Comparison of ENCODE assay signal across 22 cellular contexts in the genomic region with DNA sequence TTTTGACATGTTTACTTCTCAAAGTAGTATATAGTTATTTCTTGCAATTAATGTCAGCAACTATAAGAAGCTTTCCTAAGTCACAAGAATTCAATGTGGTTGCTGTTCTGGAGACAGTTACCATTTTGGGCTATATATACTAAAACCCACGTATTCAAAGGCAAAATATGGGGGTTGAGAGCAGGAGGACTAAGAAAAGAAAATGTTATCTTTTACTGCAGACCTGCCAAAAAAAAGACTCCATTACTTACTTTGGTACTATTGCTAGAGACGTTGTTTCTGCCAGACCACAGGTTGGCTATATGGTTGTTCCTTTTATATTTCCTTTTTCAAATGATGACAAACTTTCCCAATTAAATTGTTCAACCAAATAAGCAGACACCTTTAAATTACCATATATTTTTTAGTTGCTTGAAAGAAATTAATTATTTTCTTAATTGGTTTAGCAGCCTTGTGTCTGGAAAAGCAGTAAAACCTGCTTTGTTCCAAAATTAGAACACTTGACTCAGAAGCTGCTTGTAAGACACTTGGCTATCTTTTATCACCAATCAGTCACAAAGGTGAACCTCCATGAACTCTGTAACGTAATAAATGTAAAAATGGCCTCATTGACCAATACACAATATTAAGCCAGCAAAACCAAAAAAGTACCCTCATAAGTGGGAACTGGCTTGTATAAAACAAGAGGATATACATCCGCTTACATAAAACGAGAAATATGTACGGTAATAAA.
"Had no signal": no experiment of that assay in that cellular context is flagged by ENCODE, and none has a peak within 500 bp of the region (broad histone marks: within the 10 kb centered on the region; RNA-seq: fewer than 3 reads in every experiment).

No MANE protein-coding gene starts in this region.

- H3K27me3 ChIP-seq: gastroesophageal sphincter, heart left ventricle, hepatocyte, neutrophil, pancreas, right atrium auricular region, sigmoid colon, suprapubic skin, thyroid gland, vagina had no signal

- H3K79me2 ChIP-seq: hepatocyte had no signal

- H3K27ac ChIP-seq: gastroesophageal sphincter, hepatocyte, neutrophil, pancreas, right atrium auricular region, sigmoid colon, skin epidermis, suprapubic skin, thyroid gland, vagina had no signal

- FAIRE-seq: endometrium, pancreas had no signal

- H3K4me1 ChIP-seq: gastroesophageal sphincter, right atrium auricular region, sigmoid colon, thyroid gland had no signal

- DNase-seq: cortex of kidney; effector memory CD8-positive, alpha-beta T cell; heart left ventricle; kidney; natural killer cell; pancreas; sigmoid colon; stimulated activated CD4-positive, alpha-beta T cell treated with anti-CD3 and anti-CD28 coated beads, Interleukin-15, amount 100 ng/mL, for 24 hours; stimulated activated CD4-positive, alpha-beta T cell treated with anti-CD3 and anti-CD28 coated beads, Interleukin-2, amount 100 ng/mL, for 48 hours; stimulated activated naive B cell treated with anti-CD40 and anti-IgM and Interleukin-4, amounts not matched to agents 10 μg/mL and 1 μg/mL and 100 μg/mL, for 72 hours; thyroid gland; trophoblast cell had no signal

- ATAC-seq: effector memory CD8-positive, alpha-beta T cell; gastroesophageal sphincter; left lobe of liver; natural killer cell; pancreas; stimulated activated naive B cell treated with anti-CD40 and anti-IgM and Interleukin-4, amounts not matched to agents 10 μg/mL and 1 μg/mL and 100 μg/mL, for 72 hours had no signal

- H2AFZ ChIP-seq: hepatocyte had no signal

- H3K9me3 ChIP-seq: gastroesophageal sphincter, heart left ventricle, neutrophil, pancreas, right atrium auricular region, sigmoid colon, suprapubic skin, thyroid gland, vagina had no signal

- H3K4me2 ChIP-seq: hepatocyte had no signal

- H3K4me3 ChIP-seq: gastroesophageal sphincter, heart left ventricle, hepatocyte, lung, pancreas, right atrium auricular region, sigmoid colon, skin epidermis, suprapubic skin, thyroid gland, vagina had no signal
